Comparison of ENCODE assay signal across 8 cellular contexts in genomic region chr6:26020983-26021349, GRCh38. TPM values are rescaled to one million over a fixed set of nuclear protein-coding genes. Genes with fewer than 3 reads are reported as not detected.
DNase-seq lines count a peak whose midpoint lies in the region; ATAC-seq and TF ChIP-seq lines count a peak whose summit lies in the region.

No MANE protein-coding gene starts in this region.

- DNase-seq in NCI-H2081 (lab: John Stamatoyannopoulos, UW) (peak; percentile 57 to 76), NCI-H2081 treated with DMSO at 0.1 percent for 48 hours (lab: John Stamatoyannopoulos, UW) (no peak), RWPE1 (ENCODE audit: low spot score) (peak; percentile 15), astrocyte of the hippocampus (ENCODE audit: low read depth, low spot score) (peak; percentile 77), NCI-H1436 treated with DMSO at 0.1 percent for 48 hours (lab: John Stamatoyannopoulos, UW) (no peak)

- H3K9ac ChIP-seq in iPS-18a (ENCODE audit: low read length) (peak overlapping the region; percentile 98), skeletal muscle satellite cell (ENCODE audit: low read depth, low read length) (peak overlapping the region; percentile 83)

- peaks cover 34% of the 10 kb centered on the region for H3K4me1 ChIP-seq in iPS-18a (ENCODE audit: control insufficient read depth, low read depth, low read length)
- H3K4me1 ChIP-seq in skeletal muscle satellite cell (ENCODE audit: control insufficient read depth, insufficient read depth, low read length) = peaks cover 24% of the 10 kb centered on the region

- CTCF ChIA-PET in RWPE1 (lab: Yijun Ruan, JAX) = interaction anchor here (1.1 to 2.1 kb wide), 2 partner anchors 19 to 29 kb away, joined by 3 to 7 read pairs; no protein-coding TSS in a partner anchor

- TF ChIP-seq CTCF in RWPE1 (conservative IDR thresholded peaks at IDR 0.05; ENCODE audit: low read depth) = no peak

- H3K4me3 ChIP-seq in iPS-18a (ENCODE audit: low read length) (peak overlapping the region; percentile 95), skeletal muscle satellite cell (ENCODE audit: low read length) (peak overlapping the region; percentile 75)

- peak overlapping the region; percentile 97 for H3K4me2 ChIP-seq in skeletal muscle satellite cell (ENCODE audit: low read length)

- POLR2A ChIA-PET in RWPE1 (lab: Yijun Ruan, JAX; ENCODE audit: low non-redundant PET) = interaction anchor here (1.5 kb wide), 2 partner anchors 29 to 229 kb away, joined by 3 to 4 read pairs; a partner anchor contains a TSS

- peak; percentile 9 for ATAC-seq in HG02884 (IDR thresholded peaks at IDR 0.05; ENCODE audit: unreplicated experiment)

- H3K9me3 ChIP-seq in iPS-18a (ENCODE audit: control insufficient read depth, low read depth, low read length) (no peaks in the 10 kb centered on the region), skeletal muscle satellite cell (replicated peaks; ENCODE audit: low read length) (no peaks in the 10 kb centered on the region)

- H3K27me3 ChIP-seq in iPS-18a (ENCODE audit: control insufficient read depth, insufficient read depth, low read length) (no peaks in the 10 kb centered on the region), skeletal muscle satellite cell (ENCODE audit: control insufficient read depth, insufficient read depth, low read length) (no peaks in the 10 kb centered on the region)

- no peaks in the 10 kb centered on the region for H3K36me3 ChIP-seq in iPS-18a (ENCODE audit: control insufficient read depth, low read depth, low read length)
- H3K36me3 ChIP-seq in skeletal muscle satellite cell (ENCODE audit: insufficient read depth, low read length) = no peaks in the 10 kb centered on the region

- H3K27ac ChIP-seq in RWPE1 (peak overlapping the region; percentile 99), iPS-18a (ENCODE audit: low read length) (peak overlapping the region; percentile 97)

RNA-seq across cellular contexts. Expression of gene TRIM38, which starts 58.4 kb away (rescaled TPM):
- total RNA-seq in skeletal muscle satellite cell (2012; rRNA removed) = 7.6 and 9.6 TPM in 2 replicates

Comparison
In these comparisons a context has a peak if more than half of its experiments do, and no peak if none do; other contexts are left out.
1. DNase-seq: peak in NCI-H2081 (2 of 2), RWPE1 (single experiment) and astrocyte of the hippocampus (single experiment); none in NCI-H2081 treated with DMSO at 0.1 percent for 48 hours (single experiment) and NCI-H1436 treated with DMSO at 0.1 percent for 48 hours (single experiment).